Comparison of ENCODE assay signal across 19 cellular contexts in genomic region chr6:78984225-78984950, GRCh38.
"Had no signal": no experiment of that assay in that cellular context is flagged by ENCODE, and none has a peak within 500 bp of the region (broad histone marks: within the 10 kb centered on the region; RNA-seq: fewer than 3 reads in every experiment).

No MANE protein-coding gene starts in this region.

- H3K9me3 Mint-ChIP-seq: immature natural killer cell; naive thymus-derived CD4-positive, alpha-beta T cell; neural crest cell; stimulated activated naive B cell treated with anti-CD40 and anti-IgM and Interleukin-4, amounts not matched to agents 10 μg/mL and 1 μg/mL and 100 μg/mL, for 72 hours had no signal

- H3K27me3 Mint-ChIP-seq: naive thymus-derived CD4-positive, alpha-beta T cell; progenitor cell of endocrine pancreas; stimulated activated naive B cell treated with anti-CD40 and anti-IgM and Interleukin-4, amounts not matched to agents 10 μg/mL and 1 μg/mL and 100 μg/mL, for 72 hours had no signal

- DNase-seq: central memory CD4-positive, alpha-beta T cell; effector memory CD4-positive, alpha-beta T cell; immature natural killer cell; mesendoderm; naive thymus-derived CD4-positive, alpha-beta T cell; ovary; right lobe of liver; spleen; stimulated activated CD4-positive, alpha-beta T cell treated with anti-CD3 and anti-CD28 coated beads, Interleukin-15, amount 100 ng/mL, for 24 hours; stimulated activated CD4-positive, alpha-beta T cell treated with anti-CD3 and anti-CD28 coated beads, Interleukin-1b, Interleukin-23, amount 100 ng/mL, for 48 hours; stimulated activated CD4-positive, alpha-beta T cell treated with anti-CD3 and anti-CD28 coated beads, Interleukin-4, amount 100 ng/mL, for 24 hours; stimulated activated naive B cell treated with anti-CD40 and anti-IgM and Interleukin-4, amounts not matched to agents 10 μg/mL and 1 μg/mL and 100 μg/mL, for 72 hours; stomach; substantia nigra; transverse colon had no signal

- H3K27me3 ChIP-seq: ovary, right lobe of liver, spleen, stomach, transverse colon had no signal

- H3K9me3 ChIP-seq: ovary, right lobe of liver, spleen, stomach, thoracic aorta, transverse colon had no signal

- H3K36me3 ChIP-seq: ovary had no signal

- H3K27ac Mint-ChIP-seq: stimulated activated naive B cell treated with anti-CD40 and anti-IgM and Interleukin-4, amounts not matched to agents 10 μg/mL and 1 μg/mL and 100 μg/mL, for 72 hours had no signal

- H3K4me3 Mint-ChIP-seq: immature natural killer cell; naive thymus-derived CD4-positive, alpha-beta T cell; neural crest cell; stimulated activated naive B cell treated with anti-CD40 and anti-IgM and Interleukin-4, amounts not matched to agents 10 μg/mL and 1 μg/mL and 100 μg/mL, for 72 hours had no signal

- H3K27ac ChIP-seq: ovary, right lobe of liver, spleen, stomach, thoracic aorta, transverse colon had no signal

- H3K4me1 ChIP-seq: right lobe of liver, spleen, stomach, transverse colon had no signal

- H3K4me3 ChIP-seq: ovary, right lobe of liver, spleen, stomach, thoracic aorta, transverse colon had no signal

- H3K4me1 Mint-ChIP-seq: neural crest cell; stimulated activated naive B cell treated with anti-CD40 and anti-IgM and Interleukin-4, amounts not matched to agents 10 μg/mL and 1 μg/mL and 100 μg/mL, for 72 hours had no signal

- ATAC-seq: esophagus mucosa; naive thymus-derived CD4-positive, alpha-beta T cell; right lobe of liver; stimulated activated naive B cell treated with anti-CD40 and anti-IgM and Interleukin-4, amounts not matched to agents 10 μg/mL and 1 μg/mL and 100 μg/mL, for 72 hours had no signal
